8 cellular contexts compared by ENCODE assay signal in genomic region chr19:661427-662196, GRCh38. TPM values are rescaled to one million over a fixed set of nuclear protein-coding genes. Genes with fewer than 3 reads are reported as not detected.
DNase-seq lines count a peak whose midpoint lies in the region; ATAC-seq and TF ChIP-seq lines count a peak whose summit lies in the region.

No MANE protein-coding gene starts in this region.

- H3K56ac ChIP-seq in H9 (ENCODE audit: insufficient read length, low read depth, low read length), result no peak overlapping the region

- no peak for TF ChIP-seq CTCF in 22Rv1 (IDR thresholded peaks at IDR 0.05)
- no peak for TF ChIP-seq CTCF in H9 (conservative IDR thresholded peaks at IDR 0.05)
- no peak for TF ChIP-seq CTCF in WTC11 (IDR thresholded peaks at IDR 0.05)
- no peak for TF ChIP-seq CTCF in chondrocyte (IDR thresholded peaks at IDR 0.05)
- no peak for TF ChIP-seq CTCF in suprapubic skin (IDR thresholded peaks at IDR 0.05)

- H3K27ac Mint-ChIP-seq in H9 (peak overlapping the region in 2 of 3 experiments; percentile 83 to 85; a peak in 3 of 7 replicates), WTC11 (peak overlapping the region; percentile 86), chondrocyte (ENCODE audit: unreplicated experiment) (peak overlapping the region; percentile 80)

- peak overlapping the region; percentile 73 for H3K9ac ChIP-seq in H9 (ENCODE audit: extremely low read depth, insufficient read length, low read length)

- no peak overlapping the region for H2BK20ac ChIP-seq in H9 (ENCODE audit: low read depth, low read length, poor library complexity, severe bottlenecking)

- H3K4me1 Mint-ChIP-seq in H9, result peaks cover 13 to 18% of the 10 kb centered on the region in 2 experiments
- H3K4me1 Mint-ChIP-seq in WTC11, result peaks cover 20% of the 10 kb centered on the region
- H3K4me1 Mint-ChIP-seq in chondrocyte (ENCODE audit: low read depth), result peaks cover 40% of the 10 kb centered on the region

- TF ChIP-seq POLR2A in suprapubic skin (IDR thresholded peaks at IDR 0.05), result no peak

- no peak overlapping the region for H3T11ph ChIP-seq in H9 (ENCODE audit: low read length)

- no peak overlapping the region for H3K14ac ChIP-seq in H9 (ENCODE audit: insufficient read depth, low read length)

- no CpG with 5 or more reads among the region's 31 CpGs for WGBS in H9 (ENCODE audit: extremely low coverage, insufficient read length, low lambda C conversion rate)
- 5% methylated on average over 28 of the region's 31 CpGs for WGBS in suprapubic skin

- H2BK15ac ChIP-seq in H9 (ENCODE audit: low read depth, low read length), result no peak overlapping the region

- H3K9me3 ChIP-seq in H9 (ENCODE audit: control insufficient read depth, low read depth, low read length), result no peaks in the 10 kb centered on the region
- no peaks in the 10 kb centered on the region for H3K9me3 ChIP-seq in muscle layer of duodenum (ENCODE audit: control insufficient read depth in 1 of 2, low read length in 2 of 2)
- no peaks in the 10 kb centered on the region for H3K9me3 ChIP-seq in suprapubic skin

- POLR2A ChIA-PET in WTC11 (lab: Charles Lee), result no interaction called here

- H4K20me1 ChIP-seq in H9 (ENCODE audit: control insufficient read depth, insufficient read depth, insufficient read length), result peaks cover 8% of the 10 kb centered on the region

- no peak overlapping the region for H3K4ac ChIP-seq in H9 (ENCODE audit: low read depth, low read length)

- H3K27ac ChIP-seq in 22Rv1 (peak overlapping the region; percentile 87), H9 (ENCODE audit: insufficient read length, low read depth, low read length) (no peak overlapping the region), muscle layer of duodenum (ENCODE audit: low read length) (peak overlapping the region; percentile 63), suprapubic skin (peak overlapping the region; percentile 96)

- no peak overlapping the region for H3K23ac ChIP-seq in H9 (ENCODE audit: insufficient read length, low read depth, low read length)

- CTCF ChIA-PET in WTC11 (lab: Charles Lee), result interaction anchor here (1.0 kb wide), 1 partner anchor 131 kb away, joined by 3 read pairs; no protein-coding TSS in a partner anchor

- H3K27me3 Mint-ChIP-seq in H9 (ENCODE audit: low read depth) (peaks cover 15% of the 10 kb centered on the region), WTC11 (ENCODE audit: low read depth) (peaks cover 17% of the 10 kb centered on the region), chondrocyte (ENCODE audit: low read depth) (no peaks in the 10 kb centered on the region)

- no peak overlapping the region for H3K18ac ChIP-seq in H9 (ENCODE audit: insufficient read length, low read depth, low read length)

- no peak overlapping the region for H4K5ac ChIP-seq in H9 (ENCODE audit: insufficient read length, low read depth, low read length)

- peak overlapping the region; percentile 64 to 96 for H3K4me3 ChIP-seq in muscle layer of duodenum (ENCODE audit: low read depth in 1 of 2, low read length in 2 of 2)
- peak overlapping the region; percentile 96 for H3K4me3 ChIP-seq in suprapubic skin

- H3K27me3 ChIP-seq in H9 (ENCODE audit: insufficient read depth, low read length) (no peaks in the 10 kb centered on the region), muscle layer of duodenum (ENCODE audit: low read depth, low read length) (no peaks in the 10 kb centered on the region), suprapubic skin (no peaks in the 10 kb centered on the region)

- H4K8ac ChIP-seq in H9 (replicated peaks; ENCODE audit: insufficient read length, low read depth, low read length), result no peak overlapping the region

- H3K23me2 ChIP-seq in H9 (ENCODE audit: insufficient read length, low read depth, low read length, poor library complexity, severe bottlenecking), result peaks cover 7% of the 10 kb centered on the region

- H3K4me2 ChIP-seq in H9 (ENCODE audit: insufficient read depth, insufficient read length, low read length), result peak overlapping the region; percentile 69

- H3K9me3 Mint-ChIP-seq in H9, result peaks cover 0 to 3% of the 10 kb centered on the region in 2 experiments; a peak in 2 of 5 replicates
- H3K9me3 Mint-ChIP-seq in WTC11, result no peaks in the 10 kb centered on the region
- no peaks in the 10 kb centered on the region for H3K9me3 Mint-ChIP-seq in chondrocyte (ENCODE audit: low read depth)

- H2AK5ac ChIP-seq in H9 (ENCODE audit: insufficient read length, low read length), result no peak overlapping the region

- no peak for DNase-seq in H9
- no peak for DNase-seq in WTC11 (ENCODE audit: low spot score)
- no peak for DNase-seq in chondrocyte (ENCODE audit: low spot score)
- no peak for DNase-seq in suprapubic skin (ENCODE audit: low spot score in 2 of 2)
- DNase-seq in NCI-H2227 (lab: John Stamatoyannopoulos, UW; ENCODE audit: unreplicated experiment), result no peak

- no peak overlapping the region for H2BK12ac ChIP-seq in H9 (ENCODE audit: insufficient read length, low read depth, low read length)

- H3K36me3 Mint-ChIP-seq in H9 (ENCODE audit: insufficient read depth in 1 of 3, low read depth in 3 of 3) (peaks cover 0 to 4% (median 2%) of the 10 kb centered on the region in 3 experiments; a peak in 3 of 7 replicates), WTC11 (no peaks in the 10 kb centered on the region), chondrocyte (ENCODE audit: low read depth) (no peaks in the 10 kb centered on the region)

- H2BK5ac ChIP-seq in H9 (ENCODE audit: insufficient read length, low read length), result no peak overlapping the region

- no peak for TF ChIP-seq EP300 in suprapubic skin (IDR thresholded peaks at IDR 0.05)

- peaks cover 56% of the 10 kb centered on the region; the same call in 1 of the 2 replicates for H3K79me2 ChIP-seq in H9 (ENCODE audit: insufficient read depth, low read length)

- no peak overlapping the region for H4K91ac ChIP-seq in H9 (ENCODE audit: insufficient read length, low read depth, low read length)

- ATAC-seq in WTC11 (no peak), HG02763 (IDR thresholded peaks at IDR 0.05; ENCODE audit: unreplicated experiment) (no peak)

- peaks cover 0 to 5% of the 10 kb centered on the region in 2 donors for H3K36me3 ChIP-seq in muscle layer of duodenum (ENCODE audit: control insufficient read depth in 1 of 2, insufficient read depth in 2 of 2, low read length in 2 of 2)
- peaks cover 9% of the 10 kb centered on the region for H3K36me3 ChIP-seq in suprapubic skin

- H3K4me3 Mint-ChIP-seq in H9, result peak overlapping the region; percentile 76 to 85
- H3K4me3 Mint-ChIP-seq in WTC11, result peak overlapping the region; percentile 82
- H3K4me3 Mint-ChIP-seq in chondrocyte (ENCODE audit: unreplicated experiment), result peak overlapping the region; percentile 78

- peaks cover 5% of the 10 kb centered on the region for H3K79me1 ChIP-seq in H9 (ENCODE audit: insufficient read depth, low read depth, low read length, poor library complexity, severe bottlenecking)

- H2AFZ ChIP-seq in H9 (ENCODE audit: low read length), result no peak overlapping the region

- H3K4me1 ChIP-seq in H9 (ENCODE audit: insufficient read depth, low read length), result no peaks in the 10 kb centered on the region; the same call in 1 of the 2 replicates
- H3K4me1 ChIP-seq in muscle layer of duodenum (ENCODE audit: control insufficient read depth in 1 of 2, insufficient read depth in 2 of 2, low read length in 2 of 2), result peaks cover 7 to 65% of the 10 kb centered on the region in 2 donors
- peaks cover 76% of the 10 kb centered on the region for H3K4me1 ChIP-seq in suprapubic skin

- no peak overlapping the region for H2BK120ac ChIP-seq in H9 (ENCODE audit: low read depth, low read length, poor library complexity, severe bottlenecking)

TF ChIP-seq in WTC11, 78 proteins besides CTCF, POLR2A, EP300 and RAD21 (continues in another document):
- TF ChIP-seq ZNF138 (CRISPR knock-in tag; conservative IDR thresholded peaks at IDR 0.05) (no peak), ZNF263 (CRISPR knock-in tag; IDR thresholded peaks at IDR 0.05; ENCODE audit: low read depth) (no peak), ZBTB43 (CRISPR knock-in tag; IDR thresholded peaks at IDR 0.05) (0 out of 2 replicates have a peak, but pooled peaks have one; percentile 26)

RNA-seq across cellular contexts. Expression of gene RNF126, which starts 1.4 kb away (rescaled TPM):
- total RNA-seq in H9 (2021) (78.0 and 81.9 TPM in 2 replicates), WTC11 (2021) (66.7 to 84.4 TPM (median 68.1 TPM) in 3 replicates), chondrocyte (29.3 to 36.3 TPM (median 29.5 TPM) in 3 replicates), suprapubic skin (100 to 1,000 TPM in 3 of 4 donors, 10 to 100 TPM in 1; 96.0 to 118 (median 106) TPM)

RNA-seq across cellular contexts. Expression of gene FSTL3, which starts 14.6 kb away (rescaled TPM):
- total RNA-seq in H9 (2021) (6.8 and 9.1 TPM in 2 replicates), WTC11 (2021) (8.7 to 12.2 TPM (median 10.1 TPM) in 3 replicates), chondrocyte (267 to 316 TPM (median 312 TPM) in 3 replicates), suprapubic skin (10 to 100 TPM; 19.6 to 61.4 (median 59.0) TPM)

RNA-seq across cellular contexts. Expression of gene FGF22, which starts 21.9 kb away (rescaled TPM):
- total RNA-seq in H9 (2021), result 0.72 and 0.99 TPM in 2 replicates
- total RNA-seq in WTC11 (2021), result 1.4 to 1.6 TPM (median 1.6 TPM) in 3 replicates
- not detected in 3 replicates for total RNA-seq in chondrocyte
- 10 to 100 TPM in 2 of 4 donors, 1 to 10 TPM in 2; 5.2 to 13.0 (median 9.2) TPM for total RNA-seq in suprapubic skin

RNA-seq across cellular contexts. Expression of gene POLRMT, which starts 28.3 kb away (rescaled TPM):
- total RNA-seq in H9 (2021), result 101 and 104 TPM in 2 replicates
- 113 to 139 TPM (median 116 TPM) in 3 replicates for total RNA-seq in WTC11 (2021)
- 27.3 to 35.8 TPM (median 35.5 TPM) in 3 replicates for total RNA-seq in chondrocyte
- 10 to 100 TPM; 26.0 to 60.4 (median 46.3) TPM for total RNA-seq in suprapubic skin

RNA-seq across cellular contexts. Expression of gene PRSS57, which starts 33.6 kb away (rescaled TPM):
- total RNA-seq in H9 (2021), result 0.22 TPM in 1 of 2 replicates, not detected in the other
- not detected in 3 replicates for total RNA-seq in WTC11 (2021)
- total RNA-seq in chondrocyte, result not detected in 3 replicates
- not detected for total RNA-seq in suprapubic skin
